In genomic region chr15:66578286-66578875, GRCh38 we compare ENCODE assay signal across 15 cellular contexts. TPM values are rescaled to one million over a fixed set of nuclear protein-coding genes. Genes with fewer than 3 reads are reported as not detected.
DNase-seq lines count a peak whose midpoint lies in the region; ATAC-seq and TF ChIP-seq lines count a peak whose summit lies in the region.
"Had no signal": no experiment of that assay in that cellular context is flagged by ENCODE, and none has a peak within 500 bp of the region (broad histone marks: within the 10 kb centered on the region; RNA-seq: fewer than 3 reads in every experiment).

No MANE protein-coding gene starts in this region.

- H3K4me1 ChIP-seq in adipocyte (ENCODE audit: control insufficient read depth, insufficient read depth, low read length) (peaks cover 38% of the 10 kb centered on the region), left lung (peaks cover 0 to 10% of the 10 kb centered on the region in 2 donors)
- H3K4me1 ChIP-seq: esophagus squamous epithelium had no signal

- intact Hi-C loops in left lung (cut with DNase I): no loop called here

- DNase-seq in SIG-M5 treated with dmso at 0.1 percent for 504 hours (lab: John Stamatoyannopoulos, UW; ENCODE audit: unreplicated experiment) (peak; percentile 4), SIG-M5 (lab: John Stamatoyannopoulos, UW) (no peak), KBM-7 (peak; percentile 38), adipocyte (ENCODE audit: low read depth) (peak; percentile 15), left lung (no peak), DMS114 treated with DMSO at 0.1 percent for 48 hours (lab: John Stamatoyannopoulos, UW; ENCODE audit: unreplicated experiment) (no peak), KG1 (lab: John Stamatoyannopoulos, UW) (no peak), occipital lobe (lab: John Stamatoyannopoulos, UW) (no peak)
- DNase-seq: esophagus squamous epithelium; NCI-H1105 treated with DMSO at 0.1 percent for 48 hours; NCI-H524 treated with DMSO at 0.1 percent for 48 hours; stimulated activated CD4-positive, alpha-beta T cell treated with anti-CD3 and anti-CD28 coated beads, Interleukin-4, amount 100 ng/mL, for 4 hours; substantia nigra had no signal

- H3K4me3 ChIP-seq in adipocyte (ENCODE audit: low read length) (no peak overlapping the region), left lung (no peak overlapping the region)
- H3K4me3 ChIP-seq: esophagus squamous epithelium, GM12878 had no signal

- H3K36me3 ChIP-seq in adipocyte (ENCODE audit: control insufficient read depth, insufficient read depth, low read length, severe bottlenecking): no peaks in the 10 kb centered on the region
- no peaks in the 10 kb centered on the region for H3K36me3 ChIP-seq in left lung
- H3K36me3 ChIP-seq: esophagus squamous epithelium had no signal

- in situ Hi-C loops in KBM-7 (cut with MboI; ENCODE audit: low pct_unique_long_range_greater_than_20kb, low sequenced_read_pairs): no loop called here

- peak; percentile 24 for ATAC-seq in left lung
- ATAC-seq: GM12878 had no signal

- no peak for TF ChIP-seq CTCF in left lung (IDR thresholded peaks at IDR 0.05)

- H3K9ac ChIP-seq in adipocyte (ENCODE audit: low read length): no peak overlapping the region

- H3K27ac ChIP-seq in left lung: peak overlapping the region in 1 of 2 donors; percentile 23
- H3K27ac ChIP-seq: esophagus squamous epithelium had no signal

- H3K9me3 ChIP-seq in adipocyte (ENCODE audit: control insufficient read depth, low read length): no peaks in the 10 kb centered on the region
- no peaks in the 10 kb centered on the region for H3K9me3 ChIP-seq in left lung
- H3K9me3 ChIP-seq: esophagus squamous epithelium had no signal

- H3K27me3 ChIP-seq in adipocyte (replicated peaks; ENCODE audit: control insufficient read depth, insufficient read depth, low read length) (no peaks in the 10 kb centered on the region), left lung (no peaks in the 10 kb centered on the region)
- H3K27me3 ChIP-seq: esophagus squamous epithelium had no signal

RNA-seq across cellular contexts. Expression of gene LCTL, which starts 12.6 kb away (rescaled TPM):
- total RNA-seq in left lung: under 1 TPM in 1 of 2 donors, not detected in 1; 0.26 TPM
- total RNA-seq in occipital lobe: 0.16 TPM
- total RNA-seq: esophagus squamous epithelium, GM12878, lung microvascular endothelial cell had no signal

Comparison
In these comparisons a context has a peak if more than half of its experiments do, and no peak if none do; other contexts are left out.
1. DNase-seq: peak in SIG-M5 treated with dmso at 0.1 percent for 504 hours (single experiment), KBM-7 (single experiment) and adipocyte (single experiment); none in SIG-M5 (single experiment), left lung (0 of 2), DMS114 treated with DMSO at 0.1 percent for 48 hours (single experiment), KG1 (single experiment) and occipital lobe (single experiment).